ENCODE assay signal across 1 cellular context in the genomic region with DNA sequence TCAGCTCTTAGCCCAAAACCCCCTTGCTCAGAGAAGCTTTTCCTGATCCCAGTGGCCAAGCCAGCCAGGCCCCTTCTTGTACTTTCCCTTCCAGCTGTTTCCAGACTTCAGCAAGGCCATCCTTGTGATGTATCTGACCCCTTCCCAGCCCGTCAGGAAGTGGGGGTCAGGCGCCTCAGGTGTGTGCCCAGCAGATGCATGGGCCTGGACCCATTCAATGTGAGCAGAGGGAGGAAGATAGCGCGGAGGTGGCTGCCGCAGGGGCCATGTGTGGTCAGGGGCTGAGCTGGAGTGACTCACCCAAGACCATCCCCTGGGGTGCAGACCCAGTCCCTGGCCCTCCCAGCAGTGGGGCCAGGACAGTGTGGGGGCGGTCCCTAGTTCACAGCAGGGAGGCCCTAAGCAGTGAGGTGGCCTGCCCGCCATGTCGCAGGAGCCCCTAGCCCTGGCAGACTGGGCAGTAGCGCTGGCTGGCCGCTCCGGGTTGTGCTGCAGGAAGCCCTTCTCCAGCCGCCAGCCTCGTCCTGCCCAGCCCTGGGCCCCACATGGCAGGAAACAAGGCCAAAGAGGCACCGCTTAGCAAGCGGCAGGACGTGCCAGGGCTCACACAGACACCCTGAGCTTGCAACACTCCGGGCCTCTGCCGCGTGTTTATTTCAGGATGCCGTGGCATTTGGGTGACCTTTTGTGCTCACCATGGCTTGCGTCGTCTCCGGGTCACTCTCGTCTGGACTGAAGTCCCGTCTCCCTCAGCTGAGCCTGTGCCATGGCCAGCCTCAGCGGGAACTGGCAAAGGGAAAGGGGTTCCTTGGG.
A peak's percentile ranks its signal among the peaks of the same experiment; 100 is the strongest.
TF ChIP-seq lines count a peak whose summit lies in the region.

No MANE protein-coding gene starts in this region.

TF ChIP-seq in HepG2, 621 proteins besides CTCF, POLR2A, EP300 and RAD21 (continues in another document):
- TF ChIP-seq SYNCRIP (IDR thresholded peaks at IDR 0.05; ENCODE audit: insufficient read depth, low read depth, low read length): no peak
- TF ChIP-seq HDAC2 (CRISPR knock-in tag; IDR thresholded peaks at IDR 0.05): peak; percentile 96
- TF ChIP-seq, protein P1, sequence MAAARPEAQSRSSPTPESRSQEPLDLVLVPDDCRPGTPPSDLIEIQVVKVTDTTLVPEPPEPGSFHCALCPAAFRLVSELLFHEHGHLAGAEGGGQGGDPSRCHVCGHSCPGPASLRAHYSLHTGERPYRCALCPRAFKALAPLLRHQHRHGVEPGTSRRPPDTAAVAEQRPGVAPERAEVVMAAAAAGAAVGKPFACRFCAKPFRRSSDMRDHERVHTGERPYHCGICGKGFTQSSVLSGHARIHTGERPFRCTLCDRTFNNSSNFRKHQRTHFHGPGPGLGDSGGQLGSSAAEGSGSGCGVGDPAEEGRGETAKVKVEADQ (CRISPR knock-in tag; IDR thresholded peaks at IDR 0.05; ENCODE audit: borderline replicate concordance): peak; percentile 84
- TF ChIP-seq ZNF383 (CRISPR knock-in tag; IDR thresholded peaks at IDR 0.05; ENCODE audit: borderline replicate concordance): no peak
- peak; percentile 74; the same call in 1 of the 2 replicates for TF ChIP-seq HMG20A (CRISPR knock-in tag; IDR thresholded peaks at IDR 0.05; ENCODE audit: borderline replicate concordance)
- TF ChIP-seq ZNF292 (CRISPR knock-in tag; IDR thresholded peaks at IDR 0.05; ENCODE audit: borderline replicate concordance, low read depth): peak; percentile 85; the same call in 1 of the 2 replicates
- TF ChIP-seq ZNF224 (CRISPR knock-in tag; IDR thresholded peaks at IDR 0.05): no peak
- TF ChIP-seq SOX6 (IDR thresholded peaks at IDR 0.05): no peak
- peak; percentile 49; the same call in 1 of the 2 replicates for TF ChIP-seq SOX6 (CRISPR knock-in tag; IDR thresholded peaks at IDR 0.05)
- no peak for TF ChIP-seq CC2D1A (CRISPR knock-in tag; IDR thresholded peaks at IDR 0.05)
- TF ChIP-seq, protein P2, sequence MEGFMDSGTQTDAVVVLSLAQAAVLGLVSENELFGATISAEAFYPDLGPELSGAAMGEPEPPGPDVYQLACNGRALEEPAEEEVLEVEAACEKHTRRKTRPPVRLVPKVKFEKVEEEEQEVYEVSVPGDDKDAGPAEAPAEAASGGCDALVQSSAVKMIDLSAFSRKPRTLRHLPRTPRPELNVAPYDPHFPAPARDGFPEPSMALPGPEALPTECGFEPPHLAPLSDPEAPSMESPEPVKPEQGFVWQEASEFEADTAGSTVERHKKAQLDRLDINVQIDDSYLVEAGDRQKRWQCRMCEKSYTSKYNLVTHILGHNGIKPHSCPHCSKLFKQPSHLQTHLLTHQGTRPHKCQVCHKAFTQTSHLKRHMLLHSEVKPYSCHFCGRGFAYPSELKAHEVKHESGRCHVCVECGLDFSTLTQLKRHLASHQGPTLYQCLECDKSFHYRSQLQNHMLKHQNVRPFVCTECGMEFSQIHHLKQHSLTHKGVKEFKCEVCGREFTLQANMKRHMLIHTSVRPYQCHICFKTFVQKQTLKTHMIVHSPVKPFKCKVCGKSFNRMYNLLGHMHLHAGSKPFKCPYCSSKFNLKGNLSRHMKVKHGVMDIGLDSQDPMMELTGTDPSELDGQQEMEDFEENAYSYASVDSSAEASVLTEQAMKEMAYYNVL (CRISPR knock-in tag; IDR thresholded peaks at IDR 0.05; ENCODE audit: borderline replicate concordance): no peak
- TF ChIP-seq, protein P3, sequence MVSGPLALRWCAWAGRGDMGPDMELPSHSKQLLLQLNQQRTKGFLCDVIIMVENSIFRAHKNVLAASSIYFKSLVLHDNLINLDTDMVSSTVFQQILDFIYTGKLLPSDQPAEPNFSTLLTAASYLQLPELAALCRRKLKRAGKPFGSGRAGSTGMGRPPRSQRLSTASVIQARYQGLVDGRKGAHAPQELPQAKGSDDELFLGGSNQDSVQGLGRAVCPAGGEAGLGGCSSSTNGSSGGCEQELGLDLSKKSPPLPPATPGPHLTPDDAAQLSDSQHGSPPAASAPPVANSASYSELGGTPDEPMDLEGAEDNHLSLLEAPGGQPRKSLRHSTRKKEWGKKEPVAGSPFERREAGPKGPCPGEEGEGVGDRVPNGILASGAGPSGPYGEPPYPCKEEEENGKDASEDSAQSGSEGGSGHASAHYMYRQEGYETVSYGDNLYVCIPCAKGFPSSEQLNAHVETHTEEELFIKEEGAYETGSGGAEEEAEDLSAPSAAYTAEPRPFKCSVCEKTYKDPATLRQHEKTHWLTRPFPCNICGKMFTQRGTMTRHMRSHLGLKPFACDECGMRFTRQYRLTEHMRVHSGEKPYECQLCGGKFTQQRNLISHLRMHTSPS (CRISPR knock-in tag; IDR thresholded peaks at IDR 0.05; ENCODE audit: low read depth): peak; percentile 100
- TF ChIP-seq, protein P4, sequence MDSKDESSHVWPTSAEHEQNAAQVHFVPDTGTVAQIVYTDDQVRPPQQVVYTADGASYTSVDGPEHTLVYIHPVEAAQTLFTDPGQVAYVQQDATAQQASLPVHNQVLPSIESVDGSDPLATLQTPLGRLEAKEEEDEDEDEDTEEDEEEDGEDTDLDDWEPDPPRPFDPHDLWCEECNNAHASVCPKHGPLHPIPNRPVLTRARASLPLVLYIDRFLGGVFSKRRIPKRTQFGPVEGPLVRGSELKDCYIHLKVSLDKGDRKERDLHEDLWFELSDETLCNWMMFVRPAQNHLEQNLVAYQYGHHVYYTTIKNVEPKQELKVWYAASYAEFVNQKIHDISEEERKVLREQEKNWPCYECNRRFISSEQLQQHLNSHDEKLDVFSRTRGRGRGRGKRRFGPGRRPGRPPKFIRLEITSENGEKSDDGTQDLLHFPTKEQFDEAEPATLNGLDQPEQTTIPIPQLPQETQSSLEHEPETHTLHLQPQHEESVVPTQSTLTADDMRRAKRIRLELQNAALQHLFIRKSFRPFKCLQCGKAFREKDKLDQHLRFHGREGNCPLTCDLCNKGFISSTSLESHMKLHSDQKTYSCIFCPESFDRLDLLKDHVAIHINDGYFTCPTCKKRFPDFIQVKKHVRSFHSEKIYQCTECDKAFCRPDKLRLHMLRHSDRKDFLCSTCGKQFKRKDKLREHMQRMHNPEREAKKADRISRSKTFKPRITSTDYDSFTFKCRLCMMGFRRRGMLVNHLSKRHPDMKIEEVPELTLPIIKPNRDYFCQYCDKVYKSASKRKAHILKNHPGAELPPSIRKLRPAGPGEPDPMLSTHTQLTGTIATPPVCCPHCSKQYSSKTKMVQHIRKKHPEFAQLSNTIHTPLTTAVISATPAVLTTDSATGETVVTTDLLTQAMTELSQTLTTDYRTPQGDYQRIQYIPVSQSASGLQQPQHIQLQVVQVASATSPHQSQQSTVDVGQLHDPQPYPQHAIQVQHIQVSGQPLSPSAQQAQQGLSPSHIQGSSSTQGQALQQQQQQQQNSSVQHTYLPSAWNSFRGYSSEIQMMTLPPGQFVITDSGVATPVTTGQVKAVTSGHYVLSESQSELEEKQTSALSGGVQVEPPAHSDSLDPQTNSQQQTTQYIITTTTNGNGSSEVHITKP (CRISPR knock-in tag; IDR thresholded peaks at IDR 0.05; ENCODE audit: low read depth): peak; percentile 76
- peak; percentile 81 for TF ChIP-seq KAT8 (CRISPR knock-in tag; IDR thresholded peaks at IDR 0.05)
- peak; percentile 53; the same call in 1 of the 2 replicates for TF ChIP-seq NAIF1 (CRISPR knock-in tag; IDR thresholded peaks at IDR 0.05; ENCODE audit: borderline replicate concordance)
- TF ChIP-seq, protein P5, sequence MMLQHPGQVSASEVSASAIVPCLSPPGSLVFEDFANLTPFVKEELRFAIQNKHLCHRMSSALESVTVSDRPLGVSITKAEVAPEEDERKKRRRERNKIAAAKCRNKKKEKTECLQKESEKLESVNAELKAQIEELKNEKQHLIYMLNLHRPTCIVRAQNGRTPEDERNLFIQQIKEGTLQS (CRISPR knock-in tag; IDR thresholded peaks at IDR 0.05): no peak
- no peak for TF ChIP-seq ZFP82 (CRISPR knock-in tag; IDR thresholded peaks at IDR 0.05; ENCODE audit: borderline replicate concordance)
- peak; percentile 95 for TF ChIP-seq HDAC1 (CRISPR knock-in tag; IDR thresholded peaks at IDR 0.05)
- TF ChIP-seq, protein P6, sequence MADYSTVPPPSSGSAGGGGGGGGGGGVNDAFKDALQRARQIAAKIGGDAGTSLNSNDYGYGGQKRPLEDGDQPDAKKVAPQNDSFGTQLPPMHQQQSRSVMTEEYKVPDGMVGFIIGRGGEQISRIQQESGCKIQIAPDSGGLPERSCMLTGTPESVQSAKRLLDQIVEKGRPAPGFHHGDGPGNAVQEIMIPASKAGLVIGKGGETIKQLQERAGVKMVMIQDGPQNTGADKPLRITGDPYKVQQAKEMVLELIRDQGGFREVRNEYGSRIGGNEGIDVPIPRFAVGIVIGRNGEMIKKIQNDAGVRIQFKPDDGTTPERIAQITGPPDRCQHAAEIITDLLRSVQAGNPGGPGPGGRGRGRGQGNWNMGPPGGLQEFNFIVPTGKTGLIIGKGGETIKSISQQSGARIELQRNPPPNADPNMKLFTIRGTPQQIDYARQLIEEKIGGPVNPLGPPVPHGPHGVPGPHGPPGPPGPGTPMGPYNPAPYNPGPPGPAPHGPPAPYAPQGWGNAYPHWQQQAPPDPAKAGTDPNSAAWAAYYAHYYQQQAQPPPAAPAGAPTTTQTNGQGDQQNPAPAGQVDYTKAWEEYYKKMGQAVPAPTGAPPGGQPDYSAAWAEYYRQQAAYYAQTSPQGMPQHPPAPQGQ (CRISPR knock-in tag; IDR thresholded peaks at IDR 0.05; ENCODE audit: borderline replicate concordance): no peak
- TF ChIP-seq ARNT2 (CRISPR knock-in tag; IDR thresholded peaks at IDR 0.05; ENCODE audit: low read depth): peak; percentile 94
- TF ChIP-seq, protein P7, sequence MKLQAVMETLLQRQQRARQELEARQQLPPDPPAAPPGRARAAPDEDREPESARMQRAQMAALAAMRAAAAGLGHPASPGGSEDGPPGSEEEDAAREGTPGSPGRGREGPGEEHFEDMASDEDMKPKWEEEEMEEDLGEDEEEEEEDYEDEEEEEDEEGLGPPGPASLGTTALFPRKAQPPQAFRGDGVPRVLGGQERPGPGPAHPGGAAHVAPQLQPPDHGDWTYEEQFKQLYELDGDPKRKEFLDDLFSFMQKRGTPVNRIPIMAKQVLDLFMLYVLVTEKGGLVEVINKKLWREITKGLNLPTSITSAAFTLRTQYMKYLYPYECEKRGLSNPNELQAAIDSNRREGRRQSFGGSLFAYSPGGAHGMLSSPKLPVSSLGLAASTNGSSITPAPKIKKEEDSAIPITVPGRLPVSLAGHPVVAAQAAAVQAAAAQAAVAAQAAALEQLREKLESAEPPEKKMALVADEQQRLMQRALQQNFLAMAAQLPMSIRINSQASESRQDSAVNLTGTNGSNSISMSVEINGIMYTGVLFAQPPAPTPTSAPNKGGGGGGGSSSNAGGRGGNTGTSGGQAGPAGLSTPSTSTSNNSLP (IDR thresholded peaks at IDR 0.05; ENCODE audit: low read depth, low read length): no peak
- TF ChIP-seq, protein P8, sequence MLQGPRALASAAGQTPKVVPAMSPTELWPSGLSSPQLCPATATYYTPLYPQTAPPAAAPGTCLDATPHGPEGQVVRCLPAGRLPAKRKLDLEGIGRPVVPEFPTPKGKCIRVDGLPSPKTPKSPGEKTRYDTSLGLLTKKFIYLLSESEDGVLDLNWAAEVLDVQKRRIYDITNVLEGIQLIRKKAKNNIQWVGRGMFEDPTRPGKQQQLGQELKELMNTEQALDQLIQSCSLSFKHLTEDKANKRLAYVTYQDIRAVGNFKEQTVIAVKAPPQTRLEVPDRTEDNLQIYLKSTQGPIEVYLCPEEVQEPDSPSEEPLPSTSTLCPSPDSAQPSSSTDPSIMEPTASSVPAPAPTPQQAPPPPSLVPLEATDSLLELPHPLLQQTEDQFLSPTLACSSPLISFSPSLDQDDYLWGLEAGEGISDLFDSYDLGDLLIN (CRISPR knock-in tag; IDR thresholded peaks at IDR 0.05; ENCODE audit: borderline replicate concordance): no peak
- TF ChIP-seq CCAR2 (optimal IDR thresholded peaks at IDR 0.05; ENCODE audit: low read depth, low read length): no peak
- TF ChIP-seq PAX8 (CRISPR knock-in tag; IDR thresholded peaks at IDR 0.05; ENCODE audit: borderline replicate concordance): no peak
- TF ChIP-seq, protein P9, sequence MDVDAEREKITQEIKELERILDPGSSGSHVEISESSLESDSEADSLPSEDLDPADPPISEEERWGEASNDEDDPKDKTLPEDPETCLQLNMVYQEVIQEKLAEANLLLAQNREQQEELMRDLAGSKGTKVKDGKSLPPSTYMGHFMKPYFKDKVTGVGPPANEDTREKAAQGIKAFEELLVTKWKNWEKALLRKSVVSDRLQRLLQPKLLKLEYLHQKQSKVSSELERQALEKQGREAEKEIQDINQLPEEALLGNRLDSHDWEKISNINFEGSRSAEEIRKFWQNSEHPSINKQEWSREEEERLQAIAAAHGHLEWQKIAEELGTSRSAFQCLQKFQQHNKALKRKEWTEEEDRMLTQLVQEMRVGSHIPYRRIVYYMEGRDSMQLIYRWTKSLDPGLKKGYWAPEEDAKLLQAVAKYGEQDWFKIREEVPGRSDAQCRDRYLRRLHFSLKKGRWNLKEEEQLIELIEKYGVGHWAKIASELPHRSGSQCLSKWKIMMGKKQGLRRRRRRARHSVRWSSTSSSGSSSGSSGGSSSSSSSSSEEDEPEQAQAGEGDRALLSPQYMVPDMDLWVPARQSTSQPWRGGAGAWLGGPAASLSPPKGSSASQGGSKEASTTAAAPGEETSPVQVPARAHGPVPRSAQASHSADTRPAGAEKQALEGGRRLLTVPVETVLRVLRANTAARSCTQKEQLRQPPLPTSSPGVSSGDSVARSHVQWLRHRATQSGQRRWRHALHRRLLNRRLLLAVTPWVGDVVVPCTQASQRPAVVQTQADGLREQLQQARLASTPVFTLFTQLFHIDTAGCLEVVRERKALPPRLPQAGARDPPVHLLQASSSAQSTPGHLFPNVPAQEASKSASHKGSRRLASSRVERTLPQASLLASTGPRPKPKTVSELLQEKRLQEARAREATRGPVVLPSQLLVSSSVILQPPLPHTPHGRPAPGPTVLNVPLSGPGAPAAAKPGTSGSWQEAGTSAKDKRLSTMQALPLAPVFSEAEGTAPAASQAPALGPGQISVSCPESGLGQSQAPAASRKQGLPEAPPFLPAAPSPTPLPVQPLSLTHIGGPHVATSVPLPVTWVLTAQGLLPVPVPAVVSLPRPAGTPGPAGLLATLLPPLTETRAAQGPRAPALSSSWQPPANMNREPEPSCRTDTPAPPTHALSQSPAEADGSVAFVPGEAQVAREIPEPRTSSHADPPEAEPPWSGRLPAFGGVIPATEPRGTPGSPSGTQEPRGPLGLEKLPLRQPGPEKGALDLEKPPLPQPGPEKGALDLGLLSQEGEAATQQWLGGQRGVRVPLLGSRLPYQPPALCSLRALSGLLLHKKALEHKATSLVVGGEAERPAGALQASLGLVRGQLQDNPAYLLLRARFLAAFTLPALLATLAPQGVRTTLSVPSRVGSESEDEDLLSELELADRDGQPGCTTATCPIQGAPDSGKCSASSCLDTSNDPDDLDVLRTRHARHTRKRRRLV (CRISPR knock-in tag; IDR thresholded peaks at IDR 0.05): no peak
- no peak for TF ChIP-seq NFE2L2 (IDR thresholded peaks at IDR 0.05; ENCODE audit: low read length)
- TF ChIP-seq DNMT3B (CRISPR knock-in tag; conservative IDR thresholded peaks at IDR 0.05): no peak
- peak; percentile 75; the same call in 1 of the 2 replicates for TF ChIP-seq ZNF317 (CRISPR knock-in tag; IDR thresholded peaks at IDR 0.05)
- TF ChIP-seq, protein P10, sequence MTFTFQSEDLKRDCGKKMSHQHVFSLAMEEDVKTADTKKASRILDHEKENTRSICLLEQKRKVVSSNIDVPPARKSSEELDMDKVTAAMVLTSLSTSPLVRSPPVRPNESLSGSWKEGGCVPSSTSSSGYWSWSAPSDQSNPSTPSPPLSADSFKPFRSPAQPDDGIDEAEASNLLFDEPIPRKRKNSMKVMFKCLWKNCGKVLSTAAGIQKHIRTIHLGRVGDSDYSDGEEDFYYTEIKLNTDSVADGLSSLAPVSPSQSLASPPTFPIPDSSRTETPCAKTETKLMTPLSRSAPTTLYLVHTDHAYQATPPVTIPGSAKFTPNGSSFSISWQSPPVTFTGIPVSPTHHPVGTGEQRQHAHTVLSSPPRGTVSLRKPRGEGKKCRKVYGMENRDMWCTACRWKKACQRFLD (CRISPR knock-in tag; IDR thresholded peaks at IDR 0.05; ENCODE audit: borderline replicate concordance): no peak
- TF ChIP-seq ARID2 (CRISPR knock-in tag; IDR thresholded peaks at IDR 0.05; ENCODE audit: borderline replicate concordance): no peak
- TF ChIP-seq ZFY (CRISPR knock-in tag; IDR thresholded peaks at IDR 0.05): peak; percentile 79
- TF ChIP-seq GABPB1 (CRISPR knock-in tag; IDR thresholded peaks at IDR 0.05): peak; percentile 80
- TF ChIP-seq SP1 (IDR thresholded peaks at IDR 0.05): no peak
- no peak for TF ChIP-seq SP1 (CRISPR knock-in tag; IDR thresholded peaks at IDR 0.05)
